In the genomic region with DNA sequence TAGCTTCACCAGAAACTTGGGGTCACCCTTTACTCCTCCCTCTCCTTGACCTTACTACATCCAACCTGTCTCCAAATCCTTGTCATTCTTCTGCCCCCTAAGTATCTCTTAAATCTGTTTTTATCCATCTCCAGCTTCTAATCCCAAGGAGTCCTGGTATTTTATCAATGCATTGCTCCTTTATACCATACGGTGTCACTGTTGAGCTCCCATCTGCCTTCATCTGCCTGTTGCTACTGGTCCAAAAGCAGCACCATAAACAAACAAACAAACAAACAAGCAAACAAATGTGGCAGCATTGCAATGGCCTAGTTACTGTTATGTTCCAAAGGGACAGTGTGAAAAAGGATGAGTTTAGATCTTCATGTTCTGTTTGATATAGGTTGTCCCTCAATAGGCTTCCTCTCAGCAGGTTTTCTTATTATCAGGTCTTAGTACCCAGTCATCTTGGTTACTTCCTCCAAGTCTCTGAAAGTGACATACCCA, we compare ENCODE assay signal across 8 cellular contexts. TPM values are rescaled to one million over a fixed set of nuclear protein-coding genes. Genes with fewer than 3 reads are reported as not detected.
DNase-seq lines count a peak whose midpoint lies in the region; ATAC-seq and TF ChIP-seq lines count a peak whose summit lies in the region.

No MANE protein-coding gene starts in this region.

- CTCF ChIA-PET in CD4-positive, alpha-beta T cell (lab: Charles Lee) = interaction anchor here (0.5 to 2.2 kb wide), 14 partner anchors 11 to 226 kb away, joined by 3 to 13 read pairs (median 4); a partner anchor contains a TSS
- CTCF ChIA-PET in WTC11 (lab: Charles Lee) = interaction anchor here (0.6 to 3.1 kb wide), 69 partner anchors 9 to 539 kb away, joined by 3 to 30 read pairs (median 4); a partner anchor contains a TSS

- no peaks in the 10 kb centered on the region for H3K9me3 Mint-ChIP-seq in CD4-positive, alpha-beta T cell
- H3K9me3 Mint-ChIP-seq in WTC11 = no peaks in the 10 kb centered on the region

- no peaks in the 10 kb centered on the region for H3K27me3 Mint-ChIP-seq in CD4-positive, alpha-beta T cell
- H3K27me3 Mint-ChIP-seq in WTC11 (ENCODE audit: low read depth) = no peaks in the 10 kb centered on the region; the same call in 1 of the 2 replicates

- H3K4me3 ChIP-seq in heart right ventricle = no peak overlapping the region

- H3K4me1 Mint-ChIP-seq in CD4-positive, alpha-beta T cell (ENCODE audit: low read depth) = peaks cover 14% of the 10 kb centered on the region
- H3K4me1 Mint-ChIP-seq in WTC11 = no peaks in the 10 kb centered on the region

- peak; percentile 79 for ATAC-seq in CD4-positive, alpha-beta T cell (ENCODE audit: poor library complexity)
- ATAC-seq in GM19043 (IDR thresholded peaks at IDR 0.05; ENCODE audit: low read depth, unreplicated experiment) (peak; percentile 61), WTC11 (peak; percentile 90), heart right ventricle (peak in 5 of 8 donors; percentile 47 to 75 (median 67)), GM18502 (IDR thresholded peaks at IDR 0.05; ENCODE audit: poor library complexity, unreplicated experiment) (no peak), HG03378 (IDR thresholded peaks at IDR 0.05; ENCODE audit: unreplicated experiment) (no peak)

- WGBS in heart right ventricle, 2 donors = 0 to 2% methylated on average over 1 of the region's 1 CpG

- peaks cover 32% of the 10 kb centered on the region for H3K36me3 Mint-ChIP-seq in CD4-positive, alpha-beta T cell (ENCODE audit: low read depth)
- no peaks in the 10 kb centered on the region for H3K36me3 Mint-ChIP-seq in WTC11

- no peak overlapping the region for H3K4me3 Mint-ChIP-seq in CD4-positive, alpha-beta T cell
- no peak overlapping the region for H3K4me3 Mint-ChIP-seq in WTC11

- intact Hi-C loops in CD4-positive, alpha-beta T cell (cut with DNase I, micrococcal nuclease) = loop anchor here (1.0 to 10.0 kb wide), 6 partner anchors 63 to 226 kb away; a partner anchor contains a TSS
- intact Hi-C loops in heart right ventricle (cut with DNase I) = loop anchor here (1.0 to 10.0 kb wide), 12 partner anchors 71 to 226 kb away; a partner anchor contains a TSS

- H3K36me3 ChIP-seq in heart right ventricle = peaks cover 0 to 61% (median 6%) of the 10 kb centered on the region in 9 donors

- no peaks in the 10 kb centered on the region for H3K4me1 ChIP-seq in heart right ventricle

- no peak overlapping the region for H3K27ac ChIP-seq in CD4-positive, alpha-beta T cell (ENCODE audit: low read depth, low read length)
- H3K27ac ChIP-seq in heart right ventricle = no peak overlapping the region

- no peaks in the 10 kb centered on the region for H3K27me3 ChIP-seq in CD4-positive, alpha-beta T cell (ENCODE audit: control insufficient read depth, insufficient read depth, low read length)
- H3K27me3 ChIP-seq in heart right ventricle = no peaks in the 10 kb centered on the region

- no peak for DNase-seq in CD4-positive, alpha-beta T cell
- peak; percentile 33 for DNase-seq in NCI-H1092 treated with DMSO at 0.1 percent for 48 hours (lab: John Stamatoyannopoulos, UW)
- DNase-seq in WTC11 (ENCODE audit: low spot score) = no peak
- DNase-seq in heart right ventricle = peak in 1 of 2 donors; percentile 38
- peak; percentile 66 for DNase-seq in retina

- H3K9me3 ChIP-seq in CD4-positive, alpha-beta T cell (ENCODE audit: control insufficient read depth, low read length) = no peaks in the 10 kb centered on the region
- no peaks in the 10 kb centered on the region for H3K9me3 ChIP-seq in heart right ventricle

- TF ChIP-seq CTCF in CD4-positive, alpha-beta T cell (IDR thresholded peaks at IDR 0.05) = peak; percentile 79
- peak; percentile 19; the same call in 1 of the 2 replicates for TF ChIP-seq CTCF in WTC11 (IDR thresholded peaks at IDR 0.05)
- TF ChIP-seq CTCF in heart right ventricle (IDR thresholded peaks at IDR 0.05) = peak; percentile 55 to 88 (median 79)

- H3K27ac Mint-ChIP-seq in CD4-positive, alpha-beta T cell = no peak overlapping the region
- H3K27ac Mint-ChIP-seq in WTC11 = no peak overlapping the region

- POLR2A ChIA-PET in CD4-positive, alpha-beta T cell (lab: Charles Lee) = interaction anchor here (1.0 to 1.2 kb wide), 3 partner anchors 136 to 152 kb away, joined by 3 to 8 read pairs (median 5); a partner anchor contains a TSS
- POLR2A ChIA-PET in WTC11 (lab: Charles Lee) = interaction anchor here (0.7 to 1.2 kb wide), 3 partner anchors 76 to 152 kb away, joined by 3 to 4 read pairs (median 4); a partner anchor contains a TSS

TF ChIP-seq in WTC11, 78 proteins besides CTCF, POLR2A, EP300 and RAD21:
- TF ChIP-seq, protein P1, sequence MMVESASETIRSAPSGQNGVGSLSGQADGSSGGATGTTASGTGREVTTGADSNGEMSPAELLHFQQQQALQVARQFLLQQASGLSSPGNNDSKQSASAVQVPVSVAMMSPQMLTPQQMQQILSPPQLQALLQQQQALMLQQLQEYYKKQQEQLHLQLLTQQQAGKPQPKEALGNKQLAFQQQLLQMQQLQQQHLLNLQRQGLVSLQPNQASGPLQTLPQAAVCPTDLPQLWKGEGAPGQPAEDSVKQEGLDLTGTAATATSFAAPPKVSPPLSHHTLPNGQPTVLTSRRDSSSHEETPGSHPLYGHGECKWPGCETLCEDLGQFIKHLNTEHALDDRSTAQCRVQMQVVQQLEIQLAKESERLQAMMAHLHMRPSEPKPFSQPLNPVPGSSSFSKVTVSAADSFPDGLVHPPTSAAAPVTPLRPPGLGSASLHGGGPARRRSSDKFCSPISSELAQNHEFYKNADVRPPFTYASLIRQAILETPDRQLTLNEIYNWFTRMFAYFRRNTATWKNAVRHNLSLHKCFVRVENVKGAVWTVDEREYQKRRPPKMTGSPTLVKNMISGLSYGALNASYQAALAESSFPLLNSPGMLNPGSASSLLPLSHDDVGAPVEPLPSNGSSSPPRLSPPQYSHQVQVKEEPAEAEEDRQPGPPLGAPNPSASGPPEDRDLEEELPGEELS (CRISPR knock-in tag; IDR thresholded peaks at IDR 0.05) = peak; percentile 78; the same call in 1 of the 2 replicates
- TF ChIP-seq, protein P2, sequence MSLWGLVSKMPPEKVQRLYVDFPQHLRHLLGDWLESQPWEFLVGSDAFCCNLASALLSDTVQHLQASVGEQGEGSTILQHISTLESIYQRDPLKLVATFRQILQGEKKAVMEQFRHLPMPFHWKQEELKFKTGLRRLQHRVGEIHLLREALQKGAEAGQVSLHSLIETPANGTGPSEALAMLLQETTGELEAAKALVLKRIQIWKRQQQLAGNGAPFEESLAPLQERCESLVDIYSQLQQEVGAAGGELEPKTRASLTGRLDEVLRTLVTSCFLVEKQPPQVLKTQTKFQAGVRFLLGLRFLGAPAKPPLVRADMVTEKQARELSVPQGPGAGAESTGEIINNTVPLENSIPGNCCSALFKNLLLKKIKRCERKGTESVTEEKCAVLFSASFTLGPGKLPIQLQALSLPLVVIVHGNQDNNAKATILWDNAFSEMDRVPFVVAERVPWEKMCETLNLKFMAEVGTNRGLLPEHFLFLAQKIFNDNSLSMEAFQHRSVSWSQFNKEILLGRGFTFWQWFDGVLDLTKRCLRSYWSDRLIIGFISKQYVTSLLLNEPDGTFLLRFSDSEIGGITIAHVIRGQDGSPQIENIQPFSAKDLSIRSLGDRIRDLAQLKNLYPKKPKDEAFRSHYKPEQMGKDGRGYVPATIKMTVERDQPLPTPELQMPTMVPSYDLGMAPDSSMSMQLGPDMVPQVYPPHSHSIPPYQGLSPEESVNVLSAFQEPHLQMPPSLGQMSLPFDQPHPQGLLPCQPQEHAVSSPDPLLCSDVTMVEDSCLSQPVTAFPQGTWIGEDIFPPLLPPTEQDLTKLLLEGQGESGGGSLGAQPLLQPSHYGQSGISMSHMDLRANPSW (CRISPR knock-in tag; conservative IDR thresholded peaks at IDR 0.05; ENCODE audit: low read depth) = no peak

RNA-seq across cellular contexts. Expression of a gene that starts 34.2 kb away (rescaled TPM):
- 10 to 100 TPM; 44.1 to 46.8 TPM for total RNA-seq in CD4-positive, alpha-beta T cell
- total RNA-seq in WTC11 (2021) = 10.5 to 11.5 TPM (median 10.9 TPM) in 3 replicates
- 1 to 10 TPM; 3.4 to 7.8 (median 6.5) TPM for total RNA-seq in heart right ventricle
- polyA plus RNA-seq in heart right ventricle = 10 to 100 TPM in 1 of 2 donors, 1 to 10 TPM in 1; 1.7 to 13.8 TPM

RNA-seq across cellular contexts. Expression of a gene that starts 50.0 kb away (rescaled TPM):
- 10 to 100 TPM; 68.5 to 68.6 TPM for total RNA-seq in CD4-positive, alpha-beta T cell
- total RNA-seq in WTC11 (2021) (35.8 to 42.6 TPM (median 36.1 TPM) in 3 replicates), heart right ventricle (10 to 100 TPM; 13.8 to 21.6 (median 17.5) TPM)
- polyA plus RNA-seq in heart right ventricle = 10 to 100 TPM; 10.0 to 16.3 TPM

RNA-seq across cellular contexts. Expression of a gene that starts 50.2 kb away (rescaled TPM):
- 10 to 100 TPM; 78.1 to 80.5 TPM for total RNA-seq in CD4-positive, alpha-beta T cell
- total RNA-seq in WTC11 (2021) (46.0 to 53.1 TPM (median 46.1 TPM) in 3 replicates), heart right ventricle (10 to 100 TPM; 12.4 to 23.0 (median 14.8) TPM)
- polyA plus RNA-seq in heart right ventricle = 10 to 100 TPM; 16.2 to 36.8 TPM

RNA-seq across cellular contexts. Expression of a gene that starts 57.6 kb away (rescaled TPM):
- 10 to 100 TPM; 16.4 to 16.6 TPM for total RNA-seq in CD4-positive, alpha-beta T cell
- 16.6 to 21.3 TPM (median 19.0 TPM) in 3 replicates for total RNA-seq in WTC11 (2021)
- total RNA-seq in heart right ventricle = 10 to 100 TPM in 3 of 10 donors, 1 to 10 TPM in 7; 6.3 to 12.7 (median 8.7) TPM
- 10 to 100 TPM; 14.5 to 14.6 TPM for polyA plus RNA-seq in heart right ventricle

Comparison
In these comparisons a context has a peak if more than half of its experiments do, and no peak if none do; other contexts are left out.
1. ATAC-seq: peak in CD4-positive, alpha-beta T cell (single experiment), GM19043 (single experiment), WTC11 (single experiment) and heart right ventricle (5 of 8); none in GM18502 (single experiment) and HG03378 (single experiment).
2. DNase-seq: peak in NCI-H1092 treated with DMSO at 0.1 percent for 48 hours (single experiment) and retina (single experiment); none in CD4-positive, alpha-beta T cell (0 of 10) and WTC11 (single experiment).
3. CTCF ChIP-seq: peak in every context shown above with its lines; median percentile 79 in CD4-positive, alpha-beta T cell; 79 in heart right ventricle; 19 in WTC11.